In the genomic region with DNA sequence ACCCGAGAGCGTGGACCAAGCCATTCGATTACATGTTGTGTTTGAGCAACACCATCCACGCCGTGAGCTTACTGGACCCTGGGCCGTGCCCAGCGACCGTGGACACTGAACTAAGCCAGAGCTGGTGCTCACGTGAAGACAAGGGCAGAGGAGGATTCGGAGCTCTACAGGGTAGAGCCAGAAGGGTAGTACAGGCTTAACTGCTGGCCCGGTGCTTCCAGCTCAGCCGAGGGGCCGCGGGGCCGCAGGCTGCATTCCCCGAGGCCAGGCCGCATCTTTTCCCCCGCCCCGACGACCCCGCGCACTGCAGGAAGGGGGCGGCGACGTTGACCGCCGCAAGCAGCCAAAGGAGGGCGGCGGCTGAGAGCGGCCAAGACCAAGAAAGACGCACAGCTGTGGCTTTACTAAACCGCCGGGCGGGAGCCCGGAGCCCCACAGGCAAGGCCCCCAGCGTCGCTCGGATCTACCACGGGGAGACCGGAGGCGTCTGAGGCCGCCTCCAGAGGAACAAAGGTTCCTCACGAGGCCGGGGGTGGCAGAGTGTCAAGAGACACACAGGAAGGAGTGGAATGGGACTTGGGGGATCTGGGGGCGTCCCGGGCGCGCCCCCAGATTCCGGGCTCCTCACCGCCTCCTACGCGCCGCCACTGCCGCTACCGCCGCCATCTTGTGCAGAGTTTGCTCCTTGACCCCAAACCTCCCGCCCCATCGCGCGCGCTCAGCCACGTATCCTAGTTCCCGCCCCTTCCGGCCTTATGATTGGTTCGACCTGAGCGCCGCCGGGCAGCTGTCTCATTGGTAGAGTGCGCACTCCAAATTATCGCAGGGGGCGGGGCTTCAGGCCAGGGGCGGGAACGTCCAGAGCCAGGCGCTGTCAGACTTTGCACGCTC, we compare ENCODE assay signal across 8 cellular contexts.
DNase-seq lines count a peak whose midpoint lies in the region; ATAC-seq lines count a peak whose summit lies in the region.

A gene (minus strand): TSS at position 680 of the 891 bp plus-strand sequence. CDS start 14 bp downstream, at position 666.

- DNase-seq in AG08396 (ENCODE audit: low spot score) (peak; percentile 100), NCI-H446 treated with DMSO at 0.1 percent for 48 hours (lab: John Stamatoyannopoulos, UW) (peak; percentile 94), cerebellar cortex (ENCODE audit: low spot score) (peak; percentile 99), islet precursor cell (peak; percentile 99)
- peak; percentile 99 to 100 (median 99) for DNase-seq in stimulated activated CD4-positive, alpha-beta T cell treated with anti-CD3 and anti-CD28 coated beads, Interleukin-12 subunit alpha, Interleukin-12 subunit beta, amount 100 ng/mL, for 48 hours (ENCODE audit: low read depth in 2 of 3, low spot score in 1 of 3)

- ATAC-seq in GM19025 (IDR thresholded peaks at IDR 0.05; ENCODE audit: low read depth, unreplicated experiment) (peak; percentile 88), HG03354 (IDR thresholded peaks at IDR 0.05; ENCODE audit: poor library complexity, severe bottlenecking, unreplicated experiment) (peak; percentile 93)
- ATAC-seq in activated CD4-positive, CD25-positive, alpha-beta regulatory T cell treated with anti-CD3 and anti-CD28 coated beads, Interleukin-2, amount 50 U/mL, for 24 hours: peak; percentile 99

Comparison
In these comparisons a context has a peak if more than half of its experiments do, and no peak if none do; other contexts are left out.
1. Peak in every context shown above with its lines: DNase-seq and ATAC-seq.